ENCODE assay signal across 14 cellular contexts in genomic region chr22:21042978-21043855, GRCh38. TPM values are rescaled to one million over a fixed set of nuclear protein-coding genes. Genes with fewer than 3 reads are reported as not detected.
DNase-seq lines count a peak whose midpoint lies in the region; ATAC-seq and TF ChIP-seq lines count a peak whose summit lies in the region.
"Had no signal": no experiment of that assay in that cellular context is flagged by ENCODE, and none has a peak within 500 bp of the region (broad histone marks: within the 10 kb centered on the region; RNA-seq: fewer than 3 reads in every experiment).

No MANE protein-coding gene starts in this region.

- H3K27ac ChIP-seq in CD4-positive, alpha-beta memory T cell (ENCODE audit: low read depth, low read length) = no peak overlapping the region
- H3K27ac ChIP-seq in smooth muscle cell (ENCODE audit: low read depth) = no peak overlapping the region
- H3K27ac ChIP-seq: prostate gland had no signal

- H3K4me1 ChIP-seq in CD4-positive, alpha-beta memory T cell (ENCODE audit: insufficient read depth, low read length) = peaks cover 24% of the 10 kb centered on the region
- H3K4me1 ChIP-seq in smooth muscle cell (ENCODE audit: low read depth) = peaks cover 5% of the 10 kb centered on the region
- H3K4me1 ChIP-seq: prostate gland had no signal

- H3K27me3 Mint-ChIP-seq in CD4-positive, alpha-beta memory T cell = peaks cover 14 to 17% of the 10 kb centered on the region in 2 donors
- H3K27me3 Mint-ChIP-seq in central memory CD8-positive, alpha-beta T cell = peaks cover 49% of the 10 kb centered on the region
- no peaks in the 10 kb centered on the region for H3K27me3 Mint-ChIP-seq in neural crest cell (ENCODE audit: low read depth)
- H3K27me3 Mint-ChIP-seq in activated CD4-positive, alpha-beta memory T cell treated with anti-CD3 and anti-CD28 coated beads, Interleukin-2, amount 10 ng/mL, durations not matched to agents 7 days and 5 days = peaks cover 26% of the 10 kb centered on the region

- H3K9me3 Mint-ChIP-seq in CD4-positive, alpha-beta memory T cell = no peaks in the 10 kb centered on the region
- no peaks in the 10 kb centered on the region for H3K9me3 Mint-ChIP-seq in central memory CD8-positive, alpha-beta T cell
- no peaks in the 10 kb centered on the region for H3K9me3 Mint-ChIP-seq in neural crest cell
- no peaks in the 10 kb centered on the region for H3K9me3 Mint-ChIP-seq in activated CD4-positive, alpha-beta memory T cell treated with anti-CD3 and anti-CD28 coated beads, Interleukin-2, amount 10 ng/mL, durations not matched to agents 7 days and 5 days
- H3K9me3 Mint-ChIP-seq: activated naive CD4-positive, alpha-beta T cell treated with anti-CD3 and anti-CD28 coated beads, Interleukin-2, amount 50 U/mL, for 72 hours had no signal

- no peak overlapping the region for H3K4me2 ChIP-seq in smooth muscle cell

- no peak overlapping the region for H3K9ac ChIP-seq in smooth muscle cell (ENCODE audit: low read depth)

- CTCF ChIA-PET in CD4-positive, alpha-beta memory T cell (lab: Charles Lee; ENCODE audit: partially characterized antibody) = no interaction called here
- CTCF ChIA-PET in activated CD4-positive, alpha-beta memory T cell treated with anti-CD3 and anti-CD28 coated beads, Interleukin-2, amount 10 ng/mL, durations not matched to agents 7 days and 5 days (lab: Charles Lee) = no interaction called here

- POLR2A ChIA-PET in CD4-positive, alpha-beta memory T cell (lab: Charles Lee; ENCODE audit: partially characterized antibody) = interaction anchor here (1.3 kb wide), 1 partner anchor 40 kb away, joined by 3 read pairs; no protein-coding TSS in a partner anchor
- POLR2A ChIA-PET in activated CD4-positive, alpha-beta memory T cell treated with anti-CD3 and anti-CD28 coated beads, Interleukin-2, amount 10 ng/mL, durations not matched to agents 7 days and 5 days (lab: Charles Lee) = no interaction called here

- DNase-seq in CD4-positive, alpha-beta memory T cell = no peak
- DNase-seq in HT1080 (ENCODE audit: low read depth) = peak; percentile 20
- DNase-seq in central memory CD8-positive, alpha-beta T cell (ENCODE audit: low spot score in 2 of 2) = no peak
- no peak for DNase-seq in neural crest cell (ENCODE audit: low read depth, low spot score)
- DNase-seq in activated CD4-positive, alpha-beta memory T cell treated with anti-CD3 and anti-CD28 coated beads, Interleukin-2, amount 10 ng/mL, durations not matched to agents 7 days and 5 days = no peak
- DNase-seq in NCI-H226 = no peak
- no peak for DNase-seq in smooth muscle cell (lab: John Stamatoyannopoulos, UW; ENCODE audit: unreplicated experiment)
- DNase-seq: erythroblast, NCI-H1092, NCI-H446 treated with DMSO at 0.1 percent for 48 hours, Right ventricle myocardium superior had no signal

- no peaks in the 10 kb centered on the region for H3K36me3 ChIP-seq in CD4-positive, alpha-beta memory T cell (ENCODE audit: insufficient read depth, low read length)
- H3K36me3 ChIP-seq in smooth muscle cell (ENCODE audit: low read depth) = no peaks in the 10 kb centered on the region
- H3K36me3 ChIP-seq: prostate gland had no signal

- intact Hi-C loops in CD4-positive, alpha-beta memory T cell (cut with micrococcal nuclease) = no loop called here

- no peaks in the 10 kb centered on the region for H3K27me3 ChIP-seq in CD4-positive, alpha-beta memory T cell (ENCODE audit: insufficient read depth, low read length)
- no peaks in the 10 kb centered on the region for H3K27me3 ChIP-seq in smooth muscle cell (ENCODE audit: low read depth)

- H3K4me3 Mint-ChIP-seq in CD4-positive, alpha-beta memory T cell = peak overlapping the region in 6 of 8 donors; percentile 15 to 77 (median 36)
- H3K4me3 Mint-ChIP-seq in central memory CD8-positive, alpha-beta T cell = no peak overlapping the region
- H3K4me3 Mint-ChIP-seq in neural crest cell = no peak overlapping the region
- H3K4me3 Mint-ChIP-seq in activated CD4-positive, alpha-beta memory T cell treated with anti-CD3 and anti-CD28 coated beads, Interleukin-2, amount 10 ng/mL, durations not matched to agents 7 days and 5 days = no peak overlapping the region

- peaks cover 9% of the 10 kb centered on the region for H3F3A ChIP-seq in smooth muscle cell (ENCODE audit: low read depth)

- 98% methylated on average over 6 of the region's 6 CpGs for WGBS in smooth muscle cell (ENCODE audit: low lambda C conversion rate)

- H3K27ac Mint-ChIP-seq in CD4-positive, alpha-beta memory T cell = peak overlapping the region in 5 of 7 donors; percentile 23 to 77 (median 67)
- peak overlapping the region; percentile 1 for H3K27ac Mint-ChIP-seq in central memory CD8-positive, alpha-beta T cell (ENCODE audit: low read depth)
- H3K27ac Mint-ChIP-seq in neural crest cell (ENCODE audit: unreplicated experiment) = peak overlapping the region; percentile 6
- no peak overlapping the region for H3K27ac Mint-ChIP-seq in activated CD4-positive, alpha-beta memory T cell treated with anti-CD3 and anti-CD28 coated beads, Interleukin-2, amount 10 ng/mL, durations not matched to agents 7 days and 5 days
- H3K27ac Mint-ChIP-seq: activated naive CD4-positive, alpha-beta T cell treated with anti-CD3 and anti-CD28 coated beads, Interleukin-2, amount 50 U/mL, for 72 hours had no signal

- peaks cover 9 to 30% (median 25%) of the 10 kb centered on the region in 4 donors for H3K4me1 Mint-ChIP-seq in CD4-positive, alpha-beta memory T cell
- peaks cover 31% of the 10 kb centered on the region for H3K4me1 Mint-ChIP-seq in central memory CD8-positive, alpha-beta T cell
- peaks cover 32% of the 10 kb centered on the region for H3K4me1 Mint-ChIP-seq in neural crest cell
- H3K4me1 Mint-ChIP-seq in activated CD4-positive, alpha-beta memory T cell treated with anti-CD3 and anti-CD28 coated beads, Interleukin-2, amount 10 ng/mL, durations not matched to agents 7 days and 5 days = peaks cover 30% of the 10 kb centered on the region

- TF ChIP-seq CTCF in neural crest cell (conservative IDR thresholded peaks at IDR 0.05) = no peak
- no peak for TF ChIP-seq CTCF in smooth muscle cell (IDR thresholded peaks at IDR 0.05; ENCODE audit: borderline replicate concordance, insufficient read depth, poor library complexity, severe bottlenecking)

- H4K20me1 ChIP-seq in smooth muscle cell (ENCODE audit: low read depth) = no peaks in the 10 kb centered on the region

- no peaks in the 10 kb centered on the region for H3K36me3 Mint-ChIP-seq in CD4-positive, alpha-beta memory T cell
- peaks cover 3% of the 10 kb centered on the region for H3K36me3 Mint-ChIP-seq in central memory CD8-positive, alpha-beta T cell (ENCODE audit: insufficient read depth)
- H3K36me3 Mint-ChIP-seq in neural crest cell (ENCODE audit: low read depth) = no peaks in the 10 kb centered on the region
- H3K36me3 Mint-ChIP-seq in activated CD4-positive, alpha-beta memory T cell treated with anti-CD3 and anti-CD28 coated beads, Interleukin-2, amount 10 ng/mL, durations not matched to agents 7 days and 5 days (ENCODE audit: low read depth) = no peaks in the 10 kb centered on the region
- H3K36me3 Mint-ChIP-seq: activated naive CD4-positive, alpha-beta T cell treated with anti-CD3 and anti-CD28 coated beads, Interleukin-2, amount 50 U/mL, for 72 hours had no signal

- H3K4me3 ChIP-seq in CD4-positive, alpha-beta memory T cell (ENCODE audit: low read length in 2 of 2) = no peak overlapping the region
- H3K4me3 ChIP-seq in smooth muscle cell = no peak overlapping the region
- H3K4me3 ChIP-seq: prostate gland had no signal

- ATAC-seq in central memory CD8-positive, alpha-beta T cell (replicated peaks; ENCODE audit: extremely low read depth, poor library complexity, severe bottlenecking) = no peak
- ATAC-seq in HG03469 (IDR thresholded peaks at IDR 0.05; ENCODE audit: unreplicated experiment) = no peak
- ATAC-seq: activated naive CD4-positive, alpha-beta T cell treated with anti-CD3 and anti-CD28 coated beads, Interleukin-2, amount 50 U/mL, for 72 hours had no signal

- H2AFZ ChIP-seq in smooth muscle cell (ENCODE audit: low read depth) = no peak overlapping the region

- no peaks in the 10 kb centered on the region for H3K9me3 ChIP-seq in CD4-positive, alpha-beta memory T cell (ENCODE audit: control insufficient read depth in 1 of 2, low read length in 2 of 2)
- no peaks in the 10 kb centered on the region for H3K9me3 ChIP-seq in smooth muscle cell (replicated peaks; ENCODE audit: low read depth)
- H3K9me3 ChIP-seq: prostate gland had no signal

- H3K79me2 ChIP-seq in smooth muscle cell (ENCODE audit: low read depth) = no peaks in the 10 kb centered on the region

RNA-seq across cellular contexts. Expression of gene LRRC74B, which starts 2.5 kb away (rescaled TPM):
- total RNA-seq in CD4-positive, alpha-beta memory T cell = not detected
- polyA plus RNA-seq in CD4-positive, alpha-beta memory T cell = not detected
- total RNA-seq in HT1080 (2014; rRNA removed; shearing (Covaris generic)) = not detected in 2 replicates
- not detected in 2 replicates for polyA plus RNA-seq in HT1080 (2015; cell fraction: cytosol; rRNA removed)
- 0.05 and 0.11 TPM in 2 replicates for polyA plus RNA-seq in HT1080 (2015; cell fraction: nucleus; rRNA removed)
- total RNA-seq in neural crest cell (not detected in 2 replicates), smooth muscle cell (not detected in 2 replicates)
- total RNA-seq in activated CD4-positive, alpha-beta memory T cell treated with anti-CD3 and anti-CD28 coated beads, Interleukin-2, amount 10 ng/mL, durations not matched to agents 7 days and 5 days = not detected
- 0.48 TPM in 1 of 2 replicates, not detected in the other for polyA plus RNA-seq in smooth muscle cell
- total RNA-seq: activated naive CD4-positive, alpha-beta T cell treated with anti-CD3 and anti-CD28 coated beads, Interleukin-2, amount 50 U/mL, for 72 hours; Right ventricle myocardium superior had no signal

RNA-seq across cellular contexts. Expression of gene SLC7A4, which starts 10.9 kb away (rescaled TPM):
- total RNA-seq in CD4-positive, alpha-beta memory T cell = not detected
- under 1 TPM; 0.07 to 0.15 TPM for polyA plus RNA-seq in CD4-positive, alpha-beta memory T cell
- not detected in 2 replicates for total RNA-seq in HT1080 (2014; rRNA removed; shearing (Covaris generic))
- not detected in 2 replicates for polyA plus RNA-seq in HT1080 (2015; cell fraction: cytosol; rRNA removed)
- not detected in 2 replicates for polyA plus RNA-seq in HT1080 (2015; cell fraction: nucleus; rRNA removed)
- 0.26 and 0.43 TPM in 2 replicates for total RNA-seq in neural crest cell
- total RNA-seq in activated CD4-positive, alpha-beta memory T cell treated with anti-CD3 and anti-CD28 coated beads, Interleukin-2, amount 10 ng/mL, durations not matched to agents 7 days and 5 days = not detected
- 0.09 and 1.5 TPM in 2 replicates for total RNA-seq in smooth muscle cell
- 0.30 and 1.7 TPM in 2 replicates for polyA plus RNA-seq in smooth muscle cell
- total RNA-seq: activated naive CD4-positive, alpha-beta T cell treated with anti-CD3 and anti-CD28 coated beads, Interleukin-2, amount 50 U/mL, for 72 hours had no signal

RNA-seq across cellular contexts. Expression of gene P2RX6, which starts 28.3 kb away (rescaled TPM):
- 1 to 10 TPM; 1.1 to 1.2 TPM for total RNA-seq in CD4-positive, alpha-beta memory T cell
- under 1 TPM in 1 of 2 donors, not detected in 1; 0.19 TPM for polyA plus RNA-seq in CD4-positive, alpha-beta memory T cell
- total RNA-seq in HT1080 (2014; rRNA removed; shearing (Covaris generic)) = 0.45 and 0.87 TPM in 2 replicates
- polyA plus RNA-seq in HT1080 (2015; cell fraction: cytosol; rRNA removed) = 0.29 and 0.37 TPM in 2 replicates
- polyA plus RNA-seq in HT1080 (2015; cell fraction: nucleus; rRNA removed) = 4.0 and 6.1 TPM in 2 replicates
- total RNA-seq in neural crest cell = 3.4 and 4.5 TPM in 2 replicates
- total RNA-seq in activated CD4-positive, alpha-beta memory T cell treated with anti-CD3 and anti-CD28 coated beads, Interleukin-2, amount 10 ng/mL, durations not matched to agents 7 days and 5 days = under 1 TPM; 0.08 to 0.23 TPM
- 0.13 and 0.45 TPM in 2 replicates for total RNA-seq in smooth muscle cell
- polyA plus RNA-seq in smooth muscle cell = 0.89 and 1.2 TPM in 2 replicates

RNA-seq across cellular contexts. Expression of gene THAP7, which starts 41.3 kb away (rescaled TPM):
- total RNA-seq in CD4-positive, alpha-beta memory T cell = 10 to 100 TPM; 60.4 to 65.0 TPM
- polyA plus RNA-seq in CD4-positive, alpha-beta memory T cell = 10 to 100 TPM; 45.9 to 46.9 TPM
- total RNA-seq in HT1080 (2014; rRNA removed; shearing (Covaris generic)) = 57.3 and 64.0 TPM in 2 replicates
- polyA plus RNA-seq in HT1080 (2015; cell fraction: cytosol; rRNA removed) = 31.1 and 40.0 TPM in 2 replicates
- 39.3 and 50.6 TPM in 2 replicates for polyA plus RNA-seq in HT1080 (2015; cell fraction: nucleus; rRNA removed)
- 35.4 and 37.0 TPM in 2 replicates for total RNA-seq in neural crest cell
- 10 to 100 TPM; 24.7 to 25.4 TPM for total RNA-seq in activated CD4-positive, alpha-beta memory T cell treated with anti-CD3 and anti-CD28 coated beads, Interleukin-2, amount 10 ng/mL, durations not matched to agents 7 days and 5 days
- 16.6 and 28.0 TPM in 2 replicates for total RNA-seq in smooth muscle cell
- polyA plus RNA-seq in smooth muscle cell = 26.8 and 38.6 TPM in 2 replicates

Comparison
In these comparisons a context has a peak if more than half of its experiments do, and no peak if none do; other contexts are left out.
1. H3K4me3 Mint-ChIP-seq: peak in CD4-positive, alpha-beta memory T cell (6 of 8); none in central memory CD8-positive, alpha-beta T cell (single experiment), neural crest cell (single experiment) and activated CD4-positive, alpha-beta memory T cell treated with anti-CD3 and anti-CD28 coated beads, Interleukin-2, amount 10 ng/mL, durations not matched to agents 7 days and 5 days (single experiment).